Comparison of ENCODE assay signal across 11 cellular contexts in the genomic region with DNA sequence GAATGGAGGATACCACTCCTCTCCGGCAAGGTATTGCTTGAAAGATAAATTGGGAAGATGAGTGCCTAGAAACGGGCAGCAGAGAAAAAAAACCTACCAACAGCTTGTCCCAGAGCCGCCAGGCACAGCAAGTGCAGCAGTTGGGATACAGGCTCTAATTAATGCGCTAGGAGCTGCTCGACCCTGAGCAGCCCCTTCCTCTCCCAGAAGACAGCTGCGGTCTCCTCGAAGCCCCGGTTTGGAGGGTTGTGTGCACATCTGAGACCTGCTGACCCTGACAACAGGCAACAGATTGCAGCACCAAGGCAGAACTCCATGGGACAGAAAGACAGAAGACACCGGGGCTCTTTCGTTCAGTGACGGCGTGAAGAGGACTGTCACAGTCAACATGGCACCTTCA.
DNase-seq lines count a peak whose midpoint lies in the region; ATAC-seq, FAIRE-seq and TF ChIP-seq lines count a peak whose summit lies in the region.
"Had no signal": no experiment of that assay in that cellular context is flagged by ENCODE, and none has a peak within 500 bp of the region (broad histone marks: within the 10 kb centered on the region; RNA-seq: fewer than 3 reads in every experiment).

No MANE protein-coding gene starts in this region.

- H3K27ac ChIP-seq in astrocyte (ENCODE audit: low read depth, low read length): no peak overlapping the region
- H3K27ac ChIP-seq in liver (ENCODE audit: low read depth in 1 of 2, low read length in 2 of 2): peak overlapping the region; percentile 26 to 79
- H3K27ac ChIP-seq in stomach smooth muscle (ENCODE audit: low read length): peak overlapping the region; percentile 60
- H3K27ac ChIP-seq in adrenal gland: peak overlapping the region in 2 of 5 donors; percentile 38 to 41

- no peaks in the 10 kb centered on the region for H3K27me3 ChIP-seq in astrocyte (ENCODE audit: insufficient read depth, low read length)
- no peaks in the 10 kb centered on the region for H3K27me3 ChIP-seq in liver (ENCODE audit: control insufficient read depth in 4 of 4, insufficient read depth in 4 of 4, low read length in 3 of 4)
- peaks cover 0 to 2% of the 10 kb centered on the region in 2 donors for H3K27me3 ChIP-seq in stomach smooth muscle (ENCODE audit: control insufficient read depth in 1 of 2, insufficient read depth in 2 of 2, low read length in 2 of 2)
- no peaks in the 10 kb centered on the region for H3K27me3 ChIP-seq in adrenal gland

- no peak for TF ChIP-seq RAD21 in liver (IDR thresholded peaks at IDR 0.05)

- H3K27ac Mint-ChIP-seq in astrocyte (ENCODE audit: unreplicated experiment): no peak overlapping the region

- no peaks in the 10 kb centered on the region for H3K9me3 Mint-ChIP-seq in astrocyte (ENCODE audit: unreplicated experiment)

- WGBS in liver: 44% methylated on average over 12 of the region's 12 CpGs
- WGBS in adrenal gland, 4 donors: 46 to 69% (median 52%) methylated on average over 10 to 12 of the region's 12 CpGs

- H3K9ac ChIP-seq in astrocyte (ENCODE audit: low read length): peak overlapping the region; percentile 18
- peak overlapping the region in 1 of 2 donors; percentile 6 for H3K9ac ChIP-seq in liver (ENCODE audit: low read depth in 1 of 2, low read length in 2 of 2)
- no peak overlapping the region for H3K9ac ChIP-seq in stomach smooth muscle (ENCODE audit: low read length in 2 of 2)

- TF ChIP-seq CTCF in astrocyte (IDR thresholded peaks at IDR 0.05; ENCODE audit: insufficient read depth, low read depth, low read length): no peak
- no peak for TF ChIP-seq CTCF in liver (IDR thresholded peaks at IDR 0.05; ENCODE audit: low read depth, low read length, missing input control)
- no peak for TF ChIP-seq CTCF in adrenal gland (IDR thresholded peaks at IDR 0.05)

- no peak for TF ChIP-seq POLR2A in adrenal gland (IDR thresholded peaks at IDR 0.05)

- H4K20me1 ChIP-seq in astrocyte (ENCODE audit: insufficient read depth, low read length): no peaks in the 10 kb centered on the region

- H3K4me1 Mint-ChIP-seq in astrocyte (ENCODE audit: low read depth, unreplicated experiment): peaks cover 14% of the 10 kb centered on the region

- H3K36me3 ChIP-seq in astrocyte (ENCODE audit: insufficient read depth, low read length): no peaks in the 10 kb centered on the region
- no peaks in the 10 kb centered on the region for H3K36me3 ChIP-seq in liver (ENCODE audit: control insufficient read depth in 4 of 4, insufficient read depth in 3 of 4, low read depth in 1 of 4, low read length in 3 of 4)
- no peaks in the 10 kb centered on the region for H3K36me3 ChIP-seq in stomach smooth muscle (ENCODE audit: control insufficient read depth in 2 of 2, insufficient read depth in 2 of 2, low read length in 2 of 2)
- H3K36me3 ChIP-seq in adrenal gland (replicated peaks in 1 of 2): no peaks in the 10 kb centered on the region

- H3K4me2 ChIP-seq in astrocyte (ENCODE audit: low read length): peak overlapping the region; percentile 87

- no peak for FAIRE-seq in astrocyte (lab: Jason Lieb, UNC)
- FAIRE-seq: A204.1 had no signal

- DNase-seq in NCI-H2171 treated with DMSO at 0.1 percent for 48 hours (lab: John Stamatoyannopoulos, UW) (peak; percentile 46), NCI-H2171 (lab: John Stamatoyannopoulos, UW) (no peak), astrocyte (ENCODE audit: low read depth) (no peak), adrenal gland (no peak), NCI-H1048 (lab: John Stamatoyannopoulos, UW) (no peak)
- DNase-seq: central memory CD4-positive, alpha-beta T cell; NCI-H1694 treated with DMSO at 0.1 percent for 48 hours had no signal

- H3K79me2 ChIP-seq in astrocyte (ENCODE audit: insufficient read depth, low read length): no peaks in the 10 kb centered on the region

- H3K9me3 ChIP-seq in astrocyte (ENCODE audit: insufficient read depth, low read depth, low read length): no peaks in the 10 kb centered on the region
- H3K9me3 ChIP-seq in liver (ENCODE audit: control insufficient read depth in 4 of 4, low read length in 3 of 4): no peaks in the 10 kb centered on the region
- H3K9me3 ChIP-seq in stomach smooth muscle (ENCODE audit: control insufficient read depth in 2 of 2, low read length in 2 of 2): no peaks in the 10 kb centered on the region
- H3K9me3 ChIP-seq in adrenal gland (replicated peaks in 1 of 3): no peaks in the 10 kb centered on the region

- no peaks in the 10 kb centered on the region for H3K36me3 Mint-ChIP-seq in astrocyte (ENCODE audit: low read depth, unreplicated experiment)

- intact Hi-C loops in adrenal gland (cut with DNase I): no loop called here

- H3K4me1 ChIP-seq in astrocyte (ENCODE audit: insufficient read depth, low read length): peaks cover 8% of the 10 kb centered on the region
- H3K4me1 ChIP-seq in liver (ENCODE audit: control insufficient read depth in 4 of 4, insufficient read depth in 4 of 4, low read length in 3 of 4): no peaks in the 10 kb centered on the region
- H3K4me1 ChIP-seq in stomach smooth muscle (ENCODE audit: control insufficient read depth, insufficient read depth, low read length): peaks cover 12% of the 10 kb centered on the region
- no peaks in the 10 kb centered on the region for H3K4me1 ChIP-seq in adrenal gland (replicated peaks in 1 of 2)

- peaks cover 7% of the 10 kb centered on the region for H3K27me3 Mint-ChIP-seq in astrocyte (ENCODE audit: low read depth, unreplicated experiment)

- no peak for ATAC-seq in HG03565 (IDR thresholded peaks at IDR 0.05; ENCODE audit: unreplicated experiment)

- H3K4me3 ChIP-seq in astrocyte (ENCODE audit: insufficient read depth, low read depth, low read length) (peak overlapping the region; percentile 42), liver (ENCODE audit: low read depth in 1 of 3, low read length in 3 of 3) (peak overlapping the region in 2 of 3 donors; percentile 1 to 40), stomach smooth muscle (ENCODE audit: low read length in 2 of 2) (peak overlapping the region; percentile 41 to 66), adrenal gland (peak overlapping the region in 1 of 4 donors; percentile 39)

- H2AFZ ChIP-seq in astrocyte (ENCODE audit: low read depth, low read length): peak overlapping the region; percentile 64

- H3K4me3 Mint-ChIP-seq in astrocyte (ENCODE audit: unreplicated experiment): peak overlapping the region; percentile 16

TF ChIP-seq in liver, 16 proteins besides CTCF, POLR2A, EP300 and RAD21:
- TF ChIP-seq JUND (IDR thresholded peaks at IDR 0.05): no peak
- TF ChIP-seq HNF4G (IDR thresholded peaks at IDR 0.05): no peak
- TF ChIP-seq, protein P1, sequence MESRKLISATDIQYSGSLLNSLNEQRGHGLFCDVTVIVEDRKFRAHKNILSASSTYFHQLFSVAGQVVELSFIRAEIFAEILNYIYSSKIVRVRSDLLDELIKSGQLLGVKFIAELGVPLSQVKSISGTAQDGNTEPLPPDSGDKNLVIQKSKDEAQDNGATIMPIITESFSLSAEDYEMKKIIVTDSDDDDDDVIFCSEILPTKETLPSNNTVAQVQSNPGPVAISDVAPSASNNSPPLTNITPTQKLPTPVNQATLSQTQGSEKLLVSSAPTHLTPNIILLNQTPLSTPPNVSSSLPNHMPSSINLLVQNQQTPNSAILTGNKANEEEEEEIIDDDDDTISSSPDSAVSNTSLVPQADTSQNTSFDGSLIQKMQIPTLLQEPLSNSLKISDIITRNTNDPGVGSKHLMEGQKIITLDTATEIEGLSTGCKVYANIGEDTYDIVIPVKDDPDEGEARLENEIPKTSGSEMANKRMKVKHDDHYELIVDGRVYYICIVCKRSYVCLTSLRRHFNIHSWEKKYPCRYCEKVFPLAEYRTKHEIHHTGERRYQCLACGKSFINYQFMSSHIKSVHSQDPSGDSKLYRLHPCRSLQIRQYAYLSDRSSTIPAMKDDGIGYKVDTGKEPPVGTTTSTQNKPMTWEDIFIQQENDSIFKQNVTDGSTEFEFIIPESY (IDR thresholded peaks at IDR 0.05): no peak
